In genomic region chr5:102958481-102959011, GRCh38 we compare ENCODE assay signal across 10 cellular contexts.
DNase-seq lines count a peak whose midpoint lies in the region; ATAC-seq, FAIRE-seq and TF ChIP-seq lines count a peak whose summit lies in the region.
"Had no signal": no experiment of that assay in that cellular context is flagged by ENCODE, and none has a peak within 500 bp of the region (broad histone marks: within the 10 kb centered on the region; RNA-seq: fewer than 3 reads in every experiment).

No MANE protein-coding gene starts in this region.

- 0% methylated on average over 1 of the region's 1 CpG for WGBS in K562 (ENCODE audit: insufficient coverage, low coverage, missing lambda C conversion rate)

- H3K4me2 ChIP-seq in K562 (ENCODE audit: insufficient read depth, low read length), result no peak overlapping the region

- H3K4me3 ChIP-seq in K562 (no peak overlapping the region), Peyer's patch (no peak overlapping the region)
- H3K4me3 ChIP-seq: skin epidermis had no signal

- H3K4me1 ChIP-seq in K562 (replicated peaks in 1 of 2; ENCODE audit: control insufficient read depth in 2 of 2, insufficient read depth in 2 of 2, low read length in 2 of 2) (no peaks in the 10 kb centered on the region), Peyer's patch (no peaks in the 10 kb centered on the region)

- peak; percentile 33 for ATAC-seq in HG02938 (IDR thresholded peaks at IDR 0.05; ENCODE audit: unreplicated experiment)
- no peak for ATAC-seq in K562

- no peak for FAIRE-seq in K562 (lab: Jason Lieb, UNC)

- no peak for TF ChIP-seq CTCF in K562 (IDR thresholded peaks at IDR 0.05 in 2 of 3, conservative IDR thresholded peaks at IDR 0.05 in 1 of 3; ENCODE audit: insufficient read depth in 2 of 3, low read depth in 1 of 3, low read length in 3 of 3)
- no peak for TF ChIP-seq CTCF in Peyer's patch (IDR thresholded peaks at IDR 0.05)

- BruUV-seq in K562 (replicated peaks; lab: Mats Ljungman, UMichigan), result no TSS peak

- intact Hi-C loops in K562 (cut with micrococcal nuclease), result no loop called here

- H3K9ac ChIP-seq in K562 (ENCODE audit: insufficient read depth in 1 of 2, low read depth in 2 of 2, low read length in 2 of 2), result no peak overlapping the region

- POLR2A ChIA-PET in K562 (lab: Yijun Ruan, JAX), result no interaction called here

- no peak for TF ChIP-seq EP300 in K562 (IDR thresholded peaks at IDR 0.05; ENCODE audit: low read length)

- H4K20me1 ChIP-seq in K562 (replicated peaks; ENCODE audit: control insufficient read depth, insufficient read depth, low read length), result no peaks in the 10 kb centered on the region

- H3K27ac ChIP-seq in K562 (ENCODE audit: extremely low read depth, low read depth, low read length), result no peak overlapping the region
- no peak overlapping the region for H3K27ac ChIP-seq in Peyer's patch

- CTCF ChIA-PET in K562 (lab: Yijun Ruan, JAX; ENCODE audit: low intra/inter-chr PET ratio), result no interaction called here

- DNase-seq in Daoy (ENCODE audit: low read depth) (peak; percentile 19), K562 (ENCODE audit: extremely low read depth in 1 of 4, low spot score in 3 of 4) (no peak), lung microvascular endothelial cell (ENCODE audit: low read depth in 2 of 2) (peak; percentile 75 to 89), cerebellar cortex (ENCODE audit: low spot score) (no peak), inferior parietal cortex (ENCODE audit: extremely low spot score) (no peak), DMS79 treated with DMSO at 0.1 percent for 48 hours (lab: John Stamatoyannopoulos, UW) (no peak), Peyer's patch (no peak)
- DNase-seq: NCI-H526 had no signal

- no peak overlapping the region for H2AFZ ChIP-seq in K562 (ENCODE audit: low read depth, low read length)

- no peaks in the 10 kb centered on the region for H3K27me3 ChIP-seq in K562 (ENCODE audit: control insufficient read depth in 2 of 2, insufficient read depth in 2 of 2, low read length in 2 of 2)
- no peaks in the 10 kb centered on the region for H3K27me3 ChIP-seq in Peyer's patch

- no peaks in the 10 kb centered on the region for H3K9me3 ChIP-seq in K562 (replicated peaks; ENCODE audit: control insufficient read depth, insufficient read depth, low read depth, low read length)
- H3K9me3 ChIP-seq in Peyer's patch, result no peaks in the 10 kb centered on the region

- H3K79me2 ChIP-seq in K562 (ENCODE audit: control insufficient read depth, insufficient read depth, low read length), result no peaks in the 10 kb centered on the region

- no peaks in the 10 kb centered on the region for H3K9me1 ChIP-seq in K562 (ENCODE audit: control insufficient read depth, insufficient read depth, low read length)

- no peak for TF ChIP-seq RAD21 in K562 (CRISPR knock-in tag; conservative IDR thresholded peaks at IDR 0.05 in 1 of 2, IDR thresholded peaks at IDR 0.05 in 1 of 2)

- TF ChIP-seq POLR2A in K562 (conservative IDR thresholded peaks at IDR 0.05) (no peak), Peyer's patch (IDR thresholded peaks at IDR 0.05) (no peak)

- in situ Hi-C loops in K562 (cut with MboI), result no loop called here

- H3K36me3 ChIP-seq in K562 (ENCODE audit: control insufficient read depth, insufficient read depth, low read length) (no peaks in the 10 kb centered on the region), Peyer's patch (no peaks in the 10 kb centered on the region)

TF ChIP-seq in K562, 482 proteins besides CTCF, POLR2A, EP300 and RAD21:
- TF ChIP-seq IRF1 (CRISPR knock-in tag; IDR thresholded peaks at IDR 0.05; ENCODE audit: borderline replicate concordance), result no peak
- TF ChIP-seq RFX1 (IDR thresholded peaks at IDR 0.05), result peak; percentile 39; the same call in 1 of the 2 replicates

Comparison
In these comparisons a context has a peak if more than half of its experiments do, and no peak if none do; other contexts are left out.
1. DNase-seq: peak in Daoy (single experiment) and lung microvascular endothelial cell (2 of 2); none in K562 (0 of 4), cerebellar cortex (single experiment), inferior parietal cortex (single experiment), DMS79 treated with DMSO at 0.1 percent for 48 hours (single experiment) and Peyer's patch (0 of 3).